Comparison of ENCODE assay signal across 8 cellular contexts in genomic region chr19:52699555-52699954, GRCh38. TPM values are rescaled to one million over a fixed set of nuclear protein-coding genes. Genes with fewer than 3 reads are reported as not detected.
A peak's percentile ranks its signal among the peaks of the same experiment; 100 is the strongest.
DNase-seq lines count a peak whose midpoint lies in the region; ATAC-seq and TF ChIP-seq lines count a peak whose summit lies in the region.
"Not testable (repeated sequence)": the region's sequence is repeated elsewhere in the genome, so short reads cannot be mapped to it uniquely, and the experiment has no call there.

No MANE protein-coding gene starts in this region.

- not testable (repeated sequence) for H3K27me3 Mint-ChIP-seq in HFFc6 (ENCODE audit: insufficient read depth); glutamatergic neuron (ENCODE audit: unreplicated experiment); type B pancreatic cell

- H3K4me3 ChIP-seq in BE2C (ENCODE audit: low read depth, low read length); PC-3 (ENCODE audit: low read length); body of pancreas; trophoblast cell (ENCODE audit: low read depth, low read length): not testable (repeated sequence)

- DNase-seq in BE2C (peak; percentile 19), PC-3 (peak; percentile 9), body of pancreas (peak in 3 of 4 donors; percentile 27 to 48 (median 30)), glutamatergic neuron (peak; percentile 32), left kidney (ENCODE audit: low read depth, low spot score) (peak; percentile 79), trophoblast cell (peak; percentile 54 to 79)
- DNase-seq in HFFc6; type B pancreatic cell (ENCODE audit: extremely low spot score, unreplicated experiment): not testable (repeated sequence)

- H3K4me3 Mint-ChIP-seq in HFFc6; glutamatergic neuron (ENCODE audit: unreplicated experiment): not testable (repeated sequence)
- peak overlapping the region; percentile 60 for H3K4me3 Mint-ChIP-seq in type B pancreatic cell

- peaks cover 40% of the 10 kb centered on the region for H3K36me3 Mint-ChIP-seq in HFFc6 (ENCODE audit: low read depth)
- peaks cover 23% of the 10 kb centered on the region for H3K36me3 Mint-ChIP-seq in glutamatergic neuron (ENCODE audit: unreplicated experiment)
- H3K36me3 Mint-ChIP-seq in type B pancreatic cell = peaks cover 12% of the 10 kb centered on the region

- H3K18ac ChIP-seq in trophoblast cell (ENCODE audit: low read length) = not testable (repeated sequence)

- H2BK12ac ChIP-seq in trophoblast cell (ENCODE audit: low read length) = peak overlapping the region; percentile 6

- not testable (repeated sequence) for H3K4me2 ChIP-seq in PC-3 (ENCODE audit: low read length); trophoblast cell (ENCODE audit: low read length)

- not testable (repeated sequence) for H3K9me2 ChIP-seq in PC-3 (replicated peaks; ENCODE audit: low read length)

- not testable (repeated sequence) for H3K9ac ChIP-seq in PC-3 (ENCODE audit: low read length); trophoblast cell (ENCODE audit: low read length)

- not testable (repeated sequence) for H2BK120ac ChIP-seq in trophoblast cell (ENCODE audit: insufficient read depth, low read length, poor library complexity)

- TF ChIP-seq POLR2A in body of pancreas (IDR thresholded peaks at IDR 0.05) = not testable (repeated sequence)

- CTCF ChIA-PET in PC-3 (lab: Charles Lee) = not testable (repeated sequence)

- H4K91ac ChIP-seq in trophoblast cell (ENCODE audit: low read depth, low read length) = peak overlapping the region; percentile 65

- not testable (repeated sequence) for H3K4ac ChIP-seq in trophoblast cell (ENCODE audit: low read depth, low read length)

- not testable (repeated sequence) for H2BK5ac ChIP-seq in trophoblast cell (ENCODE audit: low read depth, low read length, poor library complexity)

- not testable (repeated sequence) for H3K23ac ChIP-seq in trophoblast cell (ENCODE audit: low read length)

- H3K9me3 Mint-ChIP-seq in HFFc6 = peaks cover 53% of the 10 kb centered on the region
- peaks cover 20% of the 10 kb centered on the region for H3K9me3 Mint-ChIP-seq in glutamatergic neuron (ENCODE audit: unreplicated experiment)
- not testable (repeated sequence) for H3K9me3 Mint-ChIP-seq in type B pancreatic cell

- H3K14ac ChIP-seq in trophoblast cell (ENCODE audit: low read length) = peak overlapping the region; percentile 68

- 40 to 82% methylated on average over 1 to 5 of the region's 5 CpGs for WGBS in body of pancreas, 2 donors
- WGBS in trophoblast cell (ENCODE audit: extremely low coverage, insufficient coverage, insufficient read length) = no CpG with 5 or more reads among the region's 5 CpGs

- ATAC-seq in PC-3, body of pancreas: not testable (repeated sequence)

- not testable (repeated sequence) for H4K12ac ChIP-seq in trophoblast cell (ENCODE audit: low read depth, low read length)

- not testable (repeated sequence) for H3K27ac Mint-ChIP-seq in HFFc6
- peak overlapping the region; percentile 22 for H3K27ac Mint-ChIP-seq in glutamatergic neuron (ENCODE audit: unreplicated experiment)
- H3K27ac Mint-ChIP-seq in type B pancreatic cell = peak overlapping the region; percentile 85

- intact Hi-C loops in PC-3 (cut with micrococcal nuclease); body of pancreas (cut with DNase I): not testable (repeated sequence)

- H3K79me2 ChIP-seq in PC-3 (ENCODE audit: low read length); trophoblast cell (ENCODE audit: control insufficient read depth, insufficient read depth, low read length, poor library complexity): not testable (repeated sequence)

- not testable (repeated sequence) for H2AFZ ChIP-seq in PC-3 (ENCODE audit: low read length); trophoblast cell (ENCODE audit: insufficient read depth, low read length, poor library complexity)

- H3K79me1 ChIP-seq in trophoblast cell (ENCODE audit: low read length) = peaks cover 22% of the 10 kb centered on the region

- BruUV-seq in PC-3 (replicated peaks; lab: Mats Ljungman, UMichigan) = not testable (repeated sequence)

- TF ChIP-seq CTCF in BE2C (IDR thresholded peaks at IDR 0.05; ENCODE audit: low read depth, low read length); PC-3 (conservative IDR thresholded peaks at IDR 0.05; ENCODE audit: low read depth, low read length); glutamatergic neuron (IDR thresholded peaks at IDR 0.05; ENCODE audit: partially characterized antibody, unreplicated experiment): not testable (repeated sequence)
- TF ChIP-seq CTCF in HFFc6 (IDR thresholded peaks at IDR 0.05) = peak; percentile 36; the same call in 1 of the 2 replicates
- TF ChIP-seq CTCF in body of pancreas (IDR thresholded peaks at IDR 0.05) = peak in 4 of 7 experiments; percentile 7 to 25 (median 24)
- TF ChIP-seq CTCF in type B pancreatic cell (conservative IDR thresholded peaks at IDR 0.05) = peak; percentile 42

- not testable (repeated sequence) for H3K9me3 ChIP-seq in BE2C; PC-3 (ENCODE audit: low read length); body of pancreas; trophoblast cell (ENCODE audit: insufficient read depth, low read depth, low read length)

- H3K27me3 ChIP-seq in BE2C; PC-3 (ENCODE audit: low read length); body of pancreas; trophoblast cell (ENCODE audit: insufficient read depth, low read length): not testable (repeated sequence)

- H4K8ac ChIP-seq in trophoblast cell (ENCODE audit: low read depth, low read length) = not testable (repeated sequence)

- not testable (repeated sequence) for H4K20me1 ChIP-seq in PC-3 (ENCODE audit: low read length)

- not testable (repeated sequence) for H3K27ac ChIP-seq in PC-3 (ENCODE audit: low read length); body of pancreas; trophoblast cell (ENCODE audit: low read depth, low read length)

- H3F3A ChIP-seq in PC-3 (ENCODE audit: low read length, unreplicated experiment) = not testable (repeated sequence)

- not testable (repeated sequence) for H3K4me1 ChIP-seq in BE2C; PC-3 (ENCODE audit: insufficient read depth, low read length); body of pancreas
- H3K4me1 ChIP-seq in trophoblast cell (ENCODE audit: control insufficient read depth in 1 of 2, insufficient read depth in 2 of 2, low read length in 2 of 2) = peaks cover 11 to 15% of the 10 kb centered on the region in 2 experiments

- not testable (repeated sequence) for H3K4me1 Mint-ChIP-seq in HFFc6 (ENCODE audit: low read depth); type B pancreatic cell (ENCODE audit: unreplicated experiment)
- peaks cover 14% of the 10 kb centered on the region for H3K4me1 Mint-ChIP-seq in glutamatergic neuron (ENCODE audit: low read depth, unreplicated experiment)

- H3K36me3 ChIP-seq in BE2C; PC-3 (ENCODE audit: low read depth, low read length); body of pancreas (replicated peaks in 1 of 2; ENCODE audit: insufficient read depth in 1 of 2, low read depth in 2 of 2): not testable (repeated sequence)
- H3K36me3 ChIP-seq in trophoblast cell (ENCODE audit: control insufficient read depth in 1 of 2, insufficient read depth in 2 of 2, low read length in 2 of 2) = peaks cover 6 to 12% of the 10 kb centered on the region in 2 experiments

- POLR2A ChIA-PET in PC-3 (lab: Charles Lee; ENCODE audit: unreplicated experiment) = not testable (repeated sequence)

- peak overlapping the region; percentile 61 for H2AK5ac ChIP-seq in trophoblast cell (ENCODE audit: low read length)

RNA-seq across cellular contexts. Expression of gene ZNF611, which starts 35.3 kb away (rescaled TPM):
- polyA plus RNA-seq in BE2C (2012; ENCODE audit: insufficient read depth, insufficient read length, low read depth) = 5.7 TPM
- total RNA-seq in HFFc6 (2021; fragmentation: NEBNext Ultra II Directional; extraction: Animal tissue kit (Norgen Biotek cat#: 25700)) = 10 to 100 TPM; 11.3 to 15.0 (median 13.5) TPM
- total RNA-seq in PC-3 (2014; rRNA removed) = 8.4 and 12.7 TPM in 2 replicates
- total RNA-seq in body of pancreas = 10 to 100 TPM in 1 of 2 donors, 1 to 10 TPM in 1; 6.0 to 19.8 TPM
- 36.2 TPM for total RNA-seq in glutamatergic neuron (ENCODE audit: unreplicated experiment)
- polyA plus RNA-seq in trophoblast cell (2013) = 37.3 and 37.8 TPM in 2 replicates
- total RNA-seq in type B pancreatic cell (ENCODE audit: low replicate concordance) = 24.7 and 27.3 TPM in 2 replicates
